8 cellular contexts compared by ENCODE assay signal in the genomic region with DNA sequence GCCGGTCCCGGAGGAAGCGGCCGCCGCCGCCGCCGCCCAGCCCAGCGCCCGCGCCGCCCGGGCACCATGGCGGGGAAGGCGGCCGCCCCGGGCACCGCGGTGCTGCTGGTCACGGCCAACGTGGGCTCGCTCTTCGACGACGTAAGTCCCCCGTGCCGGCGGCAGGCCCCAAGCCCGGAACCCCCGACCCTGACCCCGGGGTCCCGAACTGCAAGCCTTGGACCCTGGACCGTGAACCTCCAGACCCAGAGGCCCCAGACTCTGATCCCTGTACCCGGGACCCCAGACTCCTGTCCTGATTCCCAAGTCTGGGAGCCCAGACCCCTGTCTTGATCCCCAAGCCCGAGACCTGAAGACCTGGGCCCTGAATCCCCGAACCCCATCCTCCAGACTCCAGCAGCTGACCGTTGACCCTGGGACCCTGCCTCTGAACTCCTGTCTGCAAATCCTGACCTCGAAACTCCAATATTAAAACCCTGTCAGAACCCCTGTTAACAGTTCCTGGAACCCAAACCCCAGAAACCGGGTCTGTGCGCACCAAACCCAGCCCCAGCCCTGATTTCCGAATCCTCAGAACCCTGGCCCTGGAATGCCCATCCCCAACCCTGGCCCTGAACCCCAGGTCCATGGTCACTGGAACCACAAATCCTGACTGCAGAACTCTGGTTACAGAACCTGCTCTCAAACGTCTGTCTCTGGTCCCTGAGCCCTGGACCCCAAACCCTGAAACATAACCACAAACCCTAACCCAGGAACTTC. TPM values are rescaled to one million over a fixed set of nuclear protein-coding genes. Genes with fewer than 3 reads are reported as not detected.
DNase-seq lines count a peak whose midpoint lies in the region; ATAC-seq and TF ChIP-seq lines count a peak whose summit lies in the region.

No MANE protein-coding gene starts in this region.

- H3K9ac ChIP-seq in fibroblast of lung (ENCODE audit: insufficient read depth, low read length) = peak overlapping the region; percentile 75

- no peak for DNase-seq in SJSA1 (ENCODE audit: low read depth in 1 of 2, low spot score in 2 of 2)
- no peak for DNase-seq in fibroblast of lung (ENCODE audit: low read depth in 2 of 2)
- DNase-seq in RPMI8226 = no peak

- H3K27me3 ChIP-seq in SJSA1 (replicated peaks) = no peaks in the 10 kb centered on the region
- H3K27me3 ChIP-seq in fibroblast of lung (ENCODE audit: control insufficient read depth, insufficient read depth, low read length) = no peaks in the 10 kb centered on the region
- H3K27me3 ChIP-seq in neutrophil = peaks cover 13% of the 10 kb centered on the region

- H3K4me1 ChIP-seq in SJSA1 (replicated peaks) (peaks cover 55% of the 10 kb centered on the region), fibroblast of lung (ENCODE audit: control insufficient read depth, extremely low read depth, insufficient read depth, low read length) (peaks cover 26% of the 10 kb centered on the region), neutrophil (ENCODE audit: control insufficient read depth in 1 of 2, insufficient read depth in 1 of 2, low read depth in 1 of 2, low read length in 1 of 2) (peaks cover 53 to 59% of the 10 kb centered on the region in 2 experiments)

- peak overlapping the region; percentile 98 for H3K4me2 ChIP-seq in fibroblast of lung (ENCODE audit: extremely low read depth, insufficient read depth, low read length)

- peak; percentile 2 for ATAC-seq in GM21528 (IDR thresholded peaks at IDR 0.05; ENCODE audit: low FRiP score, unreplicated experiment)
- no peak for ATAC-seq in GM18498 (IDR thresholded peaks at IDR 0.05; ENCODE audit: unreplicated experiment)
- ATAC-seq in GM21367 (IDR thresholded peaks at IDR 0.05; ENCODE audit: unreplicated experiment) = no peak
- no peak for ATAC-seq in GM18873 (IDR thresholded peaks at IDR 0.05; ENCODE audit: low FRiP score, unreplicated experiment)

- H4K20me1 ChIP-seq in fibroblast of lung (ENCODE audit: control insufficient read depth, extremely low read depth, insufficient read depth, low read length) = no peaks in the 10 kb centered on the region

- H3K79me2 ChIP-seq in fibroblast of lung (ENCODE audit: control insufficient read depth, insufficient read depth, low read length) = peaks cover 47% of the 10 kb centered on the region

- H3K9me3 ChIP-seq in SJSA1 (replicated peaks) (no peaks in the 10 kb centered on the region), fibroblast of lung (ENCODE audit: control insufficient read depth, insufficient read depth, low read depth, low read length) (no peaks in the 10 kb centered on the region), neutrophil (no peaks in the 10 kb centered on the region)

- H3K27ac ChIP-seq in SJSA1 = peak overlapping the region; percentile 17; the same call in 1 of the 2 replicates
- H3K27ac ChIP-seq in fibroblast of lung (ENCODE audit: insufficient read depth, low read length) = peak overlapping the region; percentile 64
- H3K27ac ChIP-seq in neutrophil = peak overlapping the region; percentile 89

- peaks cover 8% of the 10 kb centered on the region; the same call in 1 of the 2 replicates for H3K36me3 ChIP-seq in SJSA1
- no peaks in the 10 kb centered on the region for H3K36me3 ChIP-seq in fibroblast of lung (ENCODE audit: control insufficient read depth, insufficient read depth, low read length)
- H3K36me3 ChIP-seq in neutrophil = no peaks in the 10 kb centered on the region

- H3K4me3 ChIP-seq in SJSA1 (peak overlapping the region; percentile 61), fibroblast of lung (replicated peaks in 1 of 4; ENCODE audit: control extremely low read depth in 1 of 4, insufficient read depth in 1 of 4, low read depth in 3 of 4, low read length in 4 of 4) (peak overlapping the region; percentile 69 to 93 (median 80)), neutrophil (ENCODE audit: low read depth in 1 of 2, low read length in 1 of 2) (peak overlapping the region; percentile 84)

- no peak for TF ChIP-seq CTCF in fibroblast of lung (conservative IDR thresholded peaks at IDR 0.05 in 1 of 2, IDR thresholded peaks at IDR 0.05 in 1 of 2; ENCODE audit: low read depth in 1 of 2, low read length in 2 of 2)
- TF ChIP-seq CTCF in neutrophil (IDR thresholded peaks at IDR 0.05) = no peak

- H2AFZ ChIP-seq in fibroblast of lung (ENCODE audit: low read length) = no peak overlapping the region

RNA-seq across cellular contexts. Expression of a gene that starts 0.6 kb away (rescaled TPM):
- total RNA-seq in SJSA1 (2014; rRNA removed; shearing (Covaris generic)) = 56.8 and 62.3 TPM in 2 replicates
- total RNA-seq in fibroblast of lung = 21.1 and 24.6 TPM in 2 replicates
- 36.3 and 39.9 TPM in 2 replicates for polyA plus RNA-seq in fibroblast of lung
- polyA plus RNA-seq in fibroblast of lung (2012) = 28.9 and 30.0 TPM in 2 replicates
- polyA minus RNA-seq in fibroblast of lung (ENCODE audit: low replicate concordance) = 25.3 and 34.8 TPM in 2 replicates

Comparison
In these comparisons a context has a peak if more than half of its experiments do, and no peak if none do; other contexts are left out.
1. H3K27ac ChIP-seq: peak in every context shown above with its lines; median percentile 89 in neutrophil; 64 in fibroblast of lung; 17 in SJSA1.